Comparison of ENCODE assay signal across 9 cellular contexts in the genomic region with DNA sequence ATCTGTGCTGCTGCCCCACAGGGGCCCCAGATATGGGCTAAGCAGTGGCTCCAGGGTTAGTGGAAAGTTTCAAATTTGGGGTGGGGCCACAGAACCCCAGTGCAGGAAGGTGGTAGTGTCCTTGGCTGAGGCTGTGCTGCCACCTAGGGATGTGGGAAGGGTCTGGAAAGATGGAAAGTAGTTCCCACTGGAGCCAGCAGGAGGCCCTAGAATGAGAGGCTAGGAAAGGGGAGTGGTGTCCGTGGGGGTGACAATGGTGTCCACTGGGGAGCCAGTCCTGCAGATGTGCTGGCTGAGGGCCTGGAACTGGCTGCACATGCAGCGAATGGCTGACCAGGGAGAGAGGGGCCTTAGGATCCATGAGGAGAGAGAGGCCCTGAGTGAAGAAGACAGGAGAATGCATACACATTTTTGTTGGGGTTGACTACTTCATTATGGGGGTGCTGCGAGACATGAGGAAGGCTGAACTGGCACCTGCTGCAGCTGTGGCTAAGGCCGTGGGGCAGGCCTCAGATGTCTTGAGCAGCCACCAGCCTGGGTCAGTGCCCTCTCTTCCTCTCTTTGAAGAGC. TPM values are rescaled to one million over a fixed set of nuclear protein-coding genes. Genes with fewer than 3 reads are reported as not detected.
DNase-seq lines count a peak whose midpoint lies in the region; ATAC-seq and TF ChIP-seq lines count a peak whose summit lies in the region.
"Had no signal": no experiment of that assay in that cellular context is flagged by ENCODE, and none has a peak within 500 bp of the region (broad histone marks: within the 10 kb centered on the region; RNA-seq: fewer than 3 reads in every experiment).

No MANE protein-coding gene starts in this region.

- no peak overlapping the region for H3K27ac ChIP-seq in GM23338 (ENCODE audit: low read depth)
- H3K27ac ChIP-seq: pancreas had no signal

- no peaks in the 10 kb centered on the region for H3K9me3 Mint-ChIP-seq in GM23338
- no peaks in the 10 kb centered on the region for H3K9me3 Mint-ChIP-seq in stimulated activated effector memory CD8-positive, alpha-beta T cell treated with anti-CD3 and anti-CD28 coated beads, Interleukin-12 subunit alpha, Interleukin-12 subunit beta, amount 100 ng/mL, for 72 hours

- no peak overlapping the region for H3K27ac Mint-ChIP-seq in GM23338
- H3K27ac Mint-ChIP-seq in stimulated activated effector memory CD8-positive, alpha-beta T cell treated with anti-CD3 and anti-CD28 coated beads, Interleukin-12 subunit alpha, Interleukin-12 subunit beta, amount 100 ng/mL, for 72 hours = peak overlapping the region; percentile 68

- no peaks in the 10 kb centered on the region for H4K20me1 ChIP-seq in GM23338 (replicated peaks; ENCODE audit: insufficient read depth)

- intact Hi-C loops in lower leg skin (cut with DNase I; ENCODE audit: low total_unique reads) = no loop called here

- ATAC-seq in GM23338 (peak; percentile 97), HG03565 (IDR thresholded peaks at IDR 0.05; ENCODE audit: unreplicated experiment) (no peak)
- ATAC-seq in stimulated activated effector memory CD8-positive, alpha-beta T cell treated with anti-CD3 and anti-CD28 coated beads, Interleukin-12 subunit alpha, Interleukin-12 subunit beta, amount 100 ng/mL, for 72 hours = peak; percentile 49

- H3K79me2 ChIP-seq in GM23338 (replicated peaks; ENCODE audit: insufficient read depth) = no peaks in the 10 kb centered on the region

- no peak for TF ChIP-seq POLR2A in lower leg skin (IDR thresholded peaks at IDR 0.05)

- peaks cover 6% of the 10 kb centered on the region for H3K27me3 Mint-ChIP-seq in GM23338 (ENCODE audit: insufficient read depth, low read depth, poor library complexity)

- H2AFZ ChIP-seq in GM23338 = 0 out of 2 replicates have a peak overlapping the region, but pooled peaks have one; percentile 38

- DNase-seq in CD1c-positive myeloid dendritic cell (ENCODE audit: extremely low spot score) (peak; percentile 41), GM23338 (ENCODE audit: low spot score) (peak; percentile 93), SK-N-DZ (ENCODE audit: low spot score) (peak; percentile 44), globus pallidus (ENCODE audit: low spot score) (peak; percentile 74), lower leg skin (ENCODE audit: low spot score in 2 of 2) (no peak), NCI-H510A (lab: John Stamatoyannopoulos, UW) (no peak)
- no peak for DNase-seq in stimulated activated effector memory CD8-positive, alpha-beta T cell treated with anti-CD3 and anti-CD28 coated beads, Interleukin-12 subunit alpha, Interleukin-12 subunit beta, amount 100 ng/mL, for 72 hours (ENCODE audit: low spot score in 2 of 2)
- DNase-seq: pancreas had no signal

- no peak overlapping the region for H3K4me2 ChIP-seq in GM23338

- no peaks in the 10 kb centered on the region for H3K4me1 Mint-ChIP-seq in GM23338
- no peaks in the 10 kb centered on the region for H3K4me1 Mint-ChIP-seq in stimulated activated effector memory CD8-positive, alpha-beta T cell treated with anti-CD3 and anti-CD28 coated beads, Interleukin-12 subunit alpha, Interleukin-12 subunit beta, amount 100 ng/mL, for 72 hours

- H3K36me3 Mint-ChIP-seq in GM23338 (ENCODE audit: low read depth) = no peaks in the 10 kb centered on the region
- H3K36me3 Mint-ChIP-seq in stimulated activated effector memory CD8-positive, alpha-beta T cell treated with anti-CD3 and anti-CD28 coated beads, Interleukin-12 subunit alpha, Interleukin-12 subunit beta, amount 100 ng/mL, for 72 hours = peaks cover 3% of the 10 kb centered on the region

- H3F3A ChIP-seq in GM23338 (replicated peaks; ENCODE audit: low read depth) = no peaks in the 10 kb centered on the region

- H3K4me3 ChIP-seq in GM23338 = no peak overlapping the region
- H3K4me3 ChIP-seq in lower leg skin (ENCODE audit: low read depth, poor library complexity, severe bottlenecking) = no peak overlapping the region
- H3K4me3 ChIP-seq: pancreas had no signal

- no peaks in the 10 kb centered on the region for H3K4me1 ChIP-seq in GM23338 (ENCODE audit: insufficient read depth)
- H3K4me1 ChIP-seq: pancreas had no signal

- TF ChIP-seq CTCF in GM23338 (conservative IDR thresholded peaks at IDR 0.05; ENCODE audit: low read depth in 2 of 2) = peak; percentile 94 to 98
- TF ChIP-seq CTCF in lower leg skin (IDR thresholded peaks at IDR 0.05) = no peak

- no peak overlapping the region for H3K4me3 Mint-ChIP-seq in GM23338
- no peak overlapping the region for H3K4me3 Mint-ChIP-seq in stimulated activated effector memory CD8-positive, alpha-beta T cell treated with anti-CD3 and anti-CD28 coated beads, Interleukin-12 subunit alpha, Interleukin-12 subunit beta, amount 100 ng/mL, for 72 hours

- H3K27me3 ChIP-seq in GM23338 (ENCODE audit: insufficient read depth) = no peaks in the 10 kb centered on the region
- H3K27me3 ChIP-seq: pancreas had no signal

- 55 to 68% methylated on average over 4 of the region's 4 CpGs for WGBS in lower leg skin, 2 donors

- H3K36me3 ChIP-seq in GM23338 (ENCODE audit: insufficient read depth) = no peaks in the 10 kb centered on the region
- H3K36me3 ChIP-seq: pancreas had no signal

- H3K9me2 ChIP-seq in GM23338 (ENCODE audit: insufficient read depth) = no peaks in the 10 kb centered on the region

TF ChIP-seq in GM23338, 12 proteins besides CTCF, POLR2A, EP300 and RAD21 (continues in another document):
- TF ChIP-seq, protein P1, sequence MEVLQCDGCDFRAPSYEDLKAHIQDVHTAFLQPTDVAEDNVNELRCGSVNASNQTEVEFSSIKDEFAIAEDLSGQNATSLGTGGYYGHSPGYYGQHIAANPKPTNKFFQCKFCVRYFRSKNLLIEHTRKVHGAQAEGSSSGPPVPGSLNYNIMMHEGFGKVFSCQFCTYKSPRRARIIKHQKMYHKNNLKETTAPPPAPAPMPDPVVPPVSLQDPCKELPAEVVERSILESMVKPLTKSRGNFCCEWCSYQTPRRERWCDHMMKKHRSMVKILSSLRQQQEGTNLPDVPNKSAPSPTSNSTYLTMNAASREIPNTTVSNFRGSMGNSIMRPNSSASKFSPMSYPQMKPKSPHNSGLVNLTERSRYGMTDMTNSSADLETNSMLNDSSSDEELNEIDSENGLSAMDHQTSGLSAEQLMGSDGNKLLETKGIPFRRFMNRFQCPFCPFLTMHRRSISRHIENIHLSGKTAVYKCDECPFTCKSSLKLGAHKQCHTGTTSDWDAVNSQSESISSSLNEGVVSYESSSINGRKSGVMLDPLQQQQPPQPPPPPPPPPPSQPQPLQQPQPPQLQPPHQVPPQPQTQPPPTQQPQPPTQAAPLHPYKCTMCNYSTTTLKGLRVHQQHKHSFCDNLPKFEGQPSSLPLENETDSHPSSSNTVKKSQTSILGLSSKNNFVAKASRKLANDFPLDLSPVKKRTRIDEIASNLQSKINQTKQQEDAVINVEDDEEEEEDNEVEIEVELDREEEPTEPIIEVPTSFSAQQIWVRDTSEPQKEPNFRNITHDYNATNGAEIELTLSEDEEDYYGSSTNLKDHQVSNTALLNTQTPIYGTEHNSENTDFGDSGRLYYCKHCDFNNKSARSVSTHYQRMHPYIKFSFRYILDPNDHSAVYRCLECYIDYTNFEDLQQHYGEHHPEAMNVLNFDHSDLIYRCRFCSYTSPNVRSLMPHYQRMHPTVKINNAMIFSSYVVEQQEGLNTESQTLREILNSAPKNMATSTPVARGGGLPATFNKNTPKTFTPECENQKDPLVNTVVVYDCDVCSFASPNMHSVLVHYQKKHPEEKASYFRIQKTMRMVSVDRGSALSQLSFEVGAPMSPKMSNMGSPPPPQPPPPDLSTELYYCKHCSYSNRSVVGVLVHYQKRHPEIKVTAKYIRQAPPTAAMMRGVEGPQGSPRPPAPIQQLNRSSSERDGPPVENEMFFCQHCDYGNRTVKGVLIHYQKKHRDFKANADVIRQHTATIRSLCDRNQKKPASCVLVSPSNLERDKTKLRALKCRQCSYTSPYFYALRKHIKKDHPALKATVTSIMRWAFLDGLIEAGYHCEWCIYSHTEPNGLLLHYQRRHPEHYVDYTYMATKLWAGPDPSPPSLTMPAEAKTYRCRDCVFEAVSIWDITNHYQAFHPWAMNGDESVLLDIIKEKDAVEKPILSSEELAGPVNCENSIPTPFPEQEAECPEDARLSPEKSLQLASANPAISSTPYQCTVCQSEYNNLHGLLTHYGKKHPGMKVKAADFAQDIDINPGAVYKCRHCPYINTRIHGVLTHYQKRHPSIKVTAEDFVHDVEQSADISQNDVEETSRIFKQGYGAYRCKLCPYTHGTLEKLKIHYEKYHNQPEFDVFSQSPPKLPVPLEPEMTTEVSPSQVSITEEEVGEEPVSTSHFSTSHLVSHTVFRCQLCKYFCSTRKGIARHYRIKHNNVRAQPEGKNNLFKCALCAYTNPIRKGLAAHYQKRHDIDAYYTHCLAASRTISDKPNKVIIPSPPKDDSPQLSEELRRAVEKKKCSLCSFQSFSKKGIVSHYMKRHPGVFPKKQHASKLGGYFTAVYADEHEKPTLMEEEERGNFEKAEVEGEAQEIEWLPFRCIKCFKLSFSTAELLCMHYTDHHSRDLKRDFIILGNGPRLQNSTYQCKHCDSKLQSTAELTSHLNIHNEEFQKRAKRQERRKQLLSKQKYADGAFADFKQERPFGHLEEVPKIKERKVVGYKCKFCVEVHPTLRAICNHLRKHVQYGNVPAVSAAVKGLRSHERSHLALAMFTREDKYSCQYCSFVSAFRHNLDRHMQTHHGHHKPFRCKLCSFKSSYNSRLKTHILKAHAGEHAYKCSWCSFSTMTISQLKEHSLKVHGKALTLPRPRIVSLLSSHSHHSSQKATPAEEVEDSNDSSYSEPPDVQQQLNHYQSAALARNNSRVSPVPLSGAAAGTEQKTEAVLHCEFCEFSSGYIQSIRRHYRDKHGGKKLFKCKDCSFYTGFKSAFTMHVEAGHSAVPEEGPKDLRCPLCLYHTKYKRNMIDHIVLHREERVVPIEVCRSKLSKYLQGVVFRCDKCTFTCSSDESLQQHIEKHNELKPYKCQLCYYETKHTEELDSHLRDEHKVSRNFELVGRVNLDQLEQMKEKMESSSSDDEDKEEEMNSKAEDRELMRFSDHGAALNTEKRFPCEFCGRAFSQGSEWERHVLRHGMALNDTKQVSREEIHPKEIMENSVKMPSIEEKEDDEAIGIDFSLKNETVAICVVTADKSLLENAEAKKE (CRISPR knock-in tag; IDR thresholded peaks at IDR 0.05) = no peak

RNA-seq across cellular contexts. Expression of gene RFPL3, which starts 21.1 kb away (rescaled TPM):
- not detected in 2 replicates for total RNA-seq in GM23338 (2014; rRNA removed; shearing (Covaris generic))
- polyA plus RNA-seq in GM23338 (2016; fragmentation: Nextera tagmentation; extraction: Ambion mirVana) = not detected in 2 replicates
- not detected in 2 replicates for polyA plus RNA-seq in SK-N-DZ (2014; cell fraction: cytosol; rRNA removed)
- polyA plus RNA-seq in SK-N-DZ (2014; cell fraction: nucleus; rRNA removed) = not detected in 2 replicates
- not detected for total RNA-seq in lower leg skin
- total RNA-seq: pancreas had no signal

RNA-seq across cellular contexts. Expression of gene RTCB, which starts 33.3 kb away (rescaled TPM):
- total RNA-seq in GM23338 (2014; rRNA removed; shearing (Covaris generic)) = 99.0 and 106 TPM in 2 replicates
- 44.5 and 52.5 TPM in 2 replicates for polyA plus RNA-seq in GM23338 (2016; fragmentation: Nextera tagmentation; extraction: Ambion mirVana)
- polyA plus RNA-seq in SK-N-DZ (2014; cell fraction: cytosol; rRNA removed) = 153 and 171 TPM in 2 replicates
- 43.8 and 76.5 TPM in 2 replicates for polyA plus RNA-seq in SK-N-DZ (2014; cell fraction: nucleus; rRNA removed)
- 100 to 1,000 TPM in 3 of 4 donors, 10 to 100 TPM in 1; 99.6 to 113 (median 102) TPM for total RNA-seq in lower leg skin

Comparison
In these comparisons a context has a peak if more than half of its experiments do, and no peak if none do; other contexts are left out.
1. DNase-seq: peak in CD1c-positive myeloid dendritic cell (single experiment), GM23338 (single experiment), SK-N-DZ (single experiment) and globus pallidus (single experiment); none in stimulated activated effector memory CD8-positive, alpha-beta T cell treated with anti-CD3 and anti-CD28 coated beads, Interleukin-12 subunit alpha, Interleukin-12 subunit beta, amount 100 ng/mL, for 72 hours (0 of 2), lower leg skin (0 of 2) and NCI-H510A (single experiment).
2. CTCF ChIP-seq: peak in GM23338 (2 of 2); none in lower leg skin (0 of 3).